Comparison of ENCODE assay signal across 19 cellular contexts in genomic region chr1:195606483-195606882, GRCh38.
A peak's percentile ranks its signal among the peaks of the same experiment; 100 is the strongest.
DNase-seq lines count a peak whose midpoint lies in the region; ATAC-seq, FAIRE-seq and TF ChIP-seq lines count a peak whose summit lies in the region.
"Had no signal": no experiment of that assay in that cellular context is flagged by ENCODE, and none has a peak within 500 bp of the region (broad histone marks: within the 10 kb centered on the region; RNA-seq: fewer than 3 reads in every experiment).

No MANE protein-coding gene starts in this region.

- H3K27me3 ChIP-seq in HepG2 (ENCODE audit: control insufficient read depth in 1 of 2, insufficient read depth in 2 of 2, low read length in 2 of 2) (no peaks in the 10 kb centered on the region), right lobe of liver (no peaks in the 10 kb centered on the region), pancreas (no peaks in the 10 kb centered on the region)
- H3K27me3 ChIP-seq: BLaER1 treated with 17β-estradiol and CSF1 and Interleukin-3, amounts not matched to agents 10 nM and 100 nM had no signal

- intact Hi-C loops in HepG2 (cut with micrococcal nuclease; ENCODE audit: unreplicated experiment): no loop called here
- intact Hi-C loops in right lobe of liver (cut with DNase I): no loop called here
- intact Hi-C loops in pancreas (cut with DNase I): no loop called here

- H4K20me1 ChIP-seq in HepG2 (ENCODE audit: insufficient read depth, low read length): no peaks in the 10 kb centered on the region
- H4K20me1 ChIP-seq: BLaER1 treated with 17β-estradiol and CSF1 and Interleukin-3, amounts not matched to agents 10 nM and 100 nM had no signal

- POLR2A ChIA-PET in HepG2 (lab: Yijun Ruan, JAX): no interaction called here

- H3K4me3 ChIP-seq in HepG2 (replicated peaks in 1 of 3; ENCODE audit: insufficient read depth in 1 of 3, low read depth in 2 of 3, low read length in 3 of 3): no peak overlapping the region
- H3K4me3 ChIP-seq in right lobe of liver: no peak overlapping the region
- H3K4me3 ChIP-seq in pancreas: no peak overlapping the region
- H3K4me3 ChIP-seq: BLaER1 treated with 17β-estradiol and CSF1 and Interleukin-3, amounts not matched to agents 10 nM and 100 nM; GM23248; HAP-1 had no signal

- ATAC-seq in HepG2 (no peak), right lobe of liver (no peak), pancreas (no peak)
- ATAC-seq: CD8-positive, alpha-beta T cell had no signal

- peaks cover 21% of the 10 kb centered on the region for H3K9me3 Mint-ChIP-seq in T-helper 2 cell treated with Interferon-gamma antibody and Interleukin-4, amounts not matched to agents 5 μg/mL and 100 μg/mL, for 36 hours

- H3K4me1 Mint-ChIP-seq in T-helper 2 cell treated with Interferon-gamma antibody and Interleukin-4, amounts not matched to agents 5 μg/mL and 100 μg/mL, for 36 hours (ENCODE audit: low read depth): no peaks in the 10 kb centered on the region
- H3K4me1 Mint-ChIP-seq: B cell had no signal

- H3K9me3 ChIP-seq in HepG2 (ENCODE audit: low read length): no peaks in the 10 kb centered on the region
- H3K9me3 ChIP-seq in right lobe of liver: no peaks in the 10 kb centered on the region
- H3K9me3 ChIP-seq in pancreas: no peaks in the 10 kb centered on the region
- H3K9me3 ChIP-seq: HAP-1 had no signal

- DNase-seq in HepG2 (ENCODE audit: low spot score) (no peak), right lobe of liver (no peak), pancreas (no peak), UCSD-AML1 (lab: John Stamatoyannopoulos, UW; ENCODE audit: unreplicated experiment) (no peak), DMS53 (lab: John Stamatoyannopoulos, UW) (no peak)
- no peak for DNase-seq in T-helper 2 cell treated with Interferon-gamma antibody and Interleukin-4, amounts not matched to agents 5 μg/mL and 100 μg/mL, for 36 hours (ENCODE audit: low spot score)
- DNase-seq: Calu3; CD8-positive, alpha-beta T cell; DND-41; EL; GM23248; KBM-7 had no signal

- no peak for TF ChIP-seq CTCF in HepG2 (CRISPR knock-in tag; IDR thresholded peaks at IDR 0.05)
- TF ChIP-seq CTCF in right lobe of liver (IDR thresholded peaks at IDR 0.05): no peak
- TF ChIP-seq CTCF in pancreas (IDR thresholded peaks at IDR 0.05): no peak

- no peak for FAIRE-seq in HepG2 (lab: Jason Lieb, UNC)
- FAIRE-seq in colon (lab: Jason Lieb, UNC): peak; percentile 95
- peak; percentile 70 for FAIRE-seq in pancreas (lab: Jason Lieb, UNC)
- FAIRE-seq: GM12891, GM19239 had no signal

- TF ChIP-seq POLR2A in HepG2 (IDR thresholded peaks at IDR 0.05; ENCODE audit: insufficient read depth in 1 of 2, low read depth in 2 of 2, low read length in 2 of 2) (no peak), right lobe of liver (IDR thresholded peaks at IDR 0.05) (no peak)

- H3K4me2 ChIP-seq in HepG2 (ENCODE audit: low read depth, low read length): no peak overlapping the region
- H3K4me2 ChIP-seq: BLaER1 treated with 17β-estradiol and CSF1 and Interleukin-3, amounts not matched to agents 10 nM and 100 nM had no signal

- 13% methylated on average over 1 of the region's 1 CpG for WGBS in HepG2 (ENCODE audit: low lambda C conversion rate)
- 40% methylated on average over 1 of the region's 1 CpG for WGBS in right lobe of liver (ENCODE audit: insufficient coverage, low coverage, low lambda C conversion rate, missing lambda C conversion rate)
- 39 to 49% methylated on average over 1 of the region's 1 CpG for WGBS in pancreas, 2 donors

- H3K4me3 Mint-ChIP-seq in T-helper 2 cell treated with Interferon-gamma antibody and Interleukin-4, amounts not matched to agents 5 μg/mL and 100 μg/mL, for 36 hours: no peak overlapping the region
- H3K4me3 Mint-ChIP-seq: B cell; CD8-positive, alpha-beta T cell had no signal

- H3K36me3 Mint-ChIP-seq in T-helper 2 cell treated with Interferon-gamma antibody and Interleukin-4, amounts not matched to agents 5 μg/mL and 100 μg/mL, for 36 hours (ENCODE audit: low read depth): no peaks in the 10 kb centered on the region
- H3K36me3 Mint-ChIP-seq: CD8-positive, alpha-beta T cell had no signal

- H3K27ac ChIP-seq in HepG2 (ENCODE audit: extremely low read length, insufficient read depth, low read length) (no peak overlapping the region), right lobe of liver (no peak overlapping the region), pancreas (no peak overlapping the region)
- H3K27ac ChIP-seq: 22Rv1; BLaER1 treated with 17β-estradiol and CSF1 and Interleukin-3, amounts not matched to agents 10 nM and 100 nM; GM23248 had no signal

- no peaks in the 10 kb centered on the region for H3K36me3 ChIP-seq in HepG2 (replicated peaks in 1 of 2; ENCODE audit: control insufficient read depth in 1 of 2, insufficient read depth in 2 of 2, low read length in 2 of 2)
- no peaks in the 10 kb centered on the region for H3K36me3 ChIP-seq in right lobe of liver
- no peaks in the 10 kb centered on the region for H3K36me3 ChIP-seq in pancreas
- H3K36me3 ChIP-seq: BLaER1 treated with 17β-estradiol and CSF1 and Interleukin-3, amounts not matched to agents 10 nM and 100 nM; HAP-1 had no signal

- CTCF ChIA-PET in HepG2 (lab: Yijun Ruan, JAX; ENCODE audit: low intra/inter-chr PET ratio, low total read pairs): no interaction called here

- H3K4me1 ChIP-seq in HepG2 (ENCODE audit: insufficient read depth, low read length) (no peaks in the 10 kb centered on the region), right lobe of liver (no peaks in the 10 kb centered on the region), pancreas (no peaks in the 10 kb centered on the region)
- H3K4me1 ChIP-seq: BLaER1 treated with 17β-estradiol and CSF1 and Interleukin-3, amounts not matched to agents 10 nM and 100 nM; HAP-1 had no signal

- no peak overlapping the region for H3K27ac Mint-ChIP-seq in T-helper 2 cell treated with Interferon-gamma antibody and Interleukin-4, amounts not matched to agents 5 μg/mL and 100 μg/mL, for 36 hours
- H3K27ac Mint-ChIP-seq: B cell; CD8-positive, alpha-beta T cell had no signal

- H3K79me2 ChIP-seq in HepG2 (ENCODE audit: insufficient read depth, low read length): no peaks in the 10 kb centered on the region

- TF ChIP-seq EP300 in HepG2 (IDR thresholded peaks at IDR 0.05; ENCODE audit: low read depth in 2 of 2, low read length in 2 of 2) (no peak), HepG2 (CRISPR knock-in tag; IDR thresholded peaks at IDR 0.05; ENCODE audit: borderline replicate concordance) (no peak)

- TF ChIP-seq RAD21 in HepG2 (CRISPR knock-in tag; IDR thresholded peaks at IDR 0.05): no peak

- no peak overlapping the region for H2AFZ ChIP-seq in HepG2 (ENCODE audit: low read length)
- H2AFZ ChIP-seq: GM23248 had no signal

- BruUV-seq in HepG2 (replicated peaks; lab: Mats Ljungman, UMichigan): no TSS peak

- no peaks in the 10 kb centered on the region for H3K27me3 Mint-ChIP-seq in T-helper 2 cell treated with Interferon-gamma antibody and Interleukin-4, amounts not matched to agents 5 μg/mL and 100 μg/mL, for 36 hours (ENCODE audit: low read depth)
- H3K27me3 Mint-ChIP-seq: B cell had no signal

- no peak overlapping the region for H3K9ac ChIP-seq in HepG2 (ENCODE audit: insufficient read depth, low read depth, low read length)
- H3K9ac ChIP-seq: BLaER1 treated with 17β-estradiol and CSF1 and Interleukin-3, amounts not matched to agents 10 nM and 100 nM; GM23248 had no signal

- in situ Hi-C loops in HepG2 (cut with HindIII; ENCODE audit: extremely low pct_ligation_motif_present, low pct_unique_long_range_greater_than_20kb): no loop called here

TF ChIP-seq in HepG2, 621 proteins besides CTCF, POLR2A, EP300 and RAD21:
- TF ChIP-seq MAFK (conservative IDR thresholded peaks at IDR 0.05 in 1 of 2, IDR thresholded peaks at IDR 0.05 in 1 of 2; ENCODE audit: low read length in 2 of 2): peak in 1 of 2 experiments; percentile 59; a peak in 2 of 4 replicates
- peak; percentile 58; the same call in 1 of the 2 replicates for TF ChIP-seq ATF7 (IDR thresholded peaks at IDR 0.05)
- TF ChIP-seq ATF7 (CRISPR knock-in tag; IDR thresholded peaks at IDR 0.05): no peak
- no peak for TF ChIP-seq REPIN1 (CRISPR knock-in tag; IDR thresholded peaks at IDR 0.05; ENCODE audit: borderline replicate concordance, low read depth)
- peak; percentile 51 for TF ChIP-seq CREB1 (IDR thresholded peaks at IDR 0.05)
- no peak for TF ChIP-seq CREB1 (CRISPR knock-in tag; IDR thresholded peaks at IDR 0.05)
- TF ChIP-seq E2F2 (CRISPR knock-in tag; IDR thresholded peaks at IDR 0.05; ENCODE audit: borderline replicate concordance): no peak
TF ChIP-seq in HepG2: peak in this region for 3.
